ENCODE assay signal across 28 cellular contexts in the genomic region with DNA sequence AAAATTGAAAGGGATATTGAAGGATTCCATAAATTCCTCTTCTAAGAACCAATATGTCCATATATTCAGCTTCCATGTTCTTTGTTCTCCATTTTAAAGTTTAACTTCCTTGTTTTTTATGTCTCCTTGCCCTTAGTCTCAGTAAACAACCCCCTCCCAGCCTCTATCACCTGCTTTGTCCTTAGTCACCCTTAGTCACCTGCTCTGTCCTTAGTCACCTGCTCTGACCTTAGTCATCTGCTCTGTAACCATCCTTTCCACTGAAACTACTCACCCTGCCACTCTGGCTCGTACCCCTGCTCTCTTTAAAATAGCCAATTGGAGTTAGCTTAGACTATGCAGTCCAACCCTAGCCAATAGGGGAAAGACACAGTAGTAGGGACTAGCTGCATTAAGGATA.
"Had no signal": no experiment of that assay in that cellular context is flagged by ENCODE, and none has a peak within 500 bp of the region (broad histone marks: within the 10 kb centered on the region; RNA-seq: fewer than 3 reads in every experiment).

No MANE protein-coding gene starts in this region.

- ATAC-seq: body of pancreas; gastrocnemius medialis; natural killer cell treated with Interleukin-12 subunit alpha and Interleukin-12 subunit beta and Interleukin-15 and Interleukin-18, amount 100 ng/mL, for 72 hours; sciatic nerve; stimulated activated naive CD8-positive, alpha-beta T cell treated with anti-CD3 and anti-CD28 coated beads, Interleukin-15, amount 100 ng/mL, for 72 hours had no signal

- H3K4me1 ChIP-seq: adrenal gland, body of pancreas, gastrocnemius medialis, uterus had no signal

- H3K4me3 ChIP-seq: adrenal gland, body of pancreas, gastrocnemius medialis, skin epidermis, uterus had no signal

- H3K27me3 ChIP-seq: adrenal gland, body of pancreas, gastrocnemius medialis, uterus had no signal

- H3K4me3 Mint-ChIP-seq: activated CD4-positive, alpha-beta memory T cell treated with anti-CD3 and anti-CD28 coated beads, Interleukin-2, amount 10 ng/mL, durations not matched to agents 7 days and 5 days; activated CD4-positive, alpha-beta T cell treated with anti-CD3 and anti-CD28 coated beads, Interleukin-2, amount 10 ng/mL, durations not matched to agents 24 days and 14 days; activated naive CD8-positive, alpha-beta T cell treated with anti-CD3 and anti-CD28 coated beads for 36 hours; activated T-cell treated with anti-CD3 and anti-CD28 coated beads, Interleukin-2, amount 50 U/mL, for 4 hours; natural killer cell treated with Interleukin-12 subunit alpha and Interleukin-12 subunit beta and Interleukin-15 and Interleukin-18, amount 100 ng/mL, for 72 hours; stimulated activated naive CD8-positive, alpha-beta T cell treated with anti-CD3 and anti-CD28 coated beads, Interleukin-15, amount 100 ng/mL, for 72 hours; T-helper 2 cell treated with Interferon-gamma antibody and Interleukin-4, amounts not matched to agents 5 μg/mL and 100 μg/mL, for 36 hours; type B pancreatic cell had no signal

- H3K36me3 ChIP-seq: adrenal gland, gastrocnemius medialis, uterus had no signal

- H3K36me3 Mint-ChIP-seq: natural killer cell treated with Interleukin-12 subunit alpha and Interleukin-12 subunit beta and Interleukin-15 and Interleukin-18, amount 100 ng/mL, for 72 hours had no signal

- DNase-seq: activated CD4-positive, alpha-beta memory T cell treated with anti-CD3 and anti-CD28 coated beads, Interleukin-2, amount 10 ng/mL, durations not matched to agents 7 days and 5 days; activated CD4-positive, alpha-beta T cell treated with anti-CD3 and anti-CD28 coated beads, Interleukin-2, amount 10 ng/mL, durations not matched to agents 24 days and 14 days; activated CD4-positive, CD25-positive, alpha-beta regulatory T cell; activated CD8-positive, alpha-beta memory T cell treated with anti-CD3 and anti-CD28 coated beads, Interleukin-2, amount 50 U/mL, for 48 hours; activated naive CD4-positive, alpha-beta T cell; activated naive CD8-positive, alpha-beta T cell treated with anti-CD3 and anti-CD28 coated beads for 36 hours; activated T-cell treated with anti-CD3 and anti-CD28 coated beads, Interleukin-2, amount 50 U/mL, for 4 hours; adrenal gland; aorta; body of pancreas; dermis blood vessel endothelial cell; effector CD4-positive, alpha-beta T cell; gastrocnemius medialis; glutamatergic neuron; hippocampal formation; mesenchymal stem cell; posterior cingulate gyrus; stimulated activated CD4-positive, alpha-beta T cell treated with anti-CD3 and anti-CD28 coated beads, Interleukin-12 subunit alpha, Interleukin-12 subunit beta, amount 100 ng/mL, for 4 hours; stimulated activated CD4-positive, alpha-beta T cell treated with anti-CD3 and anti-CD28 coated beads, Interleukin-4, amount 100 ng/mL, for 1 hour; stimulated activated naive CD8-positive, alpha-beta T cell treated with anti-CD3 and anti-CD28 coated beads, Interleukin-15, amount 100 ng/mL, for 72 hours; substantia nigra; T-helper 1 cell; uterus had no signal

- H3K27ac ChIP-seq: adrenal gland, body of pancreas, gastrocnemius medialis, skin epidermis, uterus had no signal

- H3K9me3 ChIP-seq: adrenal gland, gastrocnemius medialis, uterus had no signal

- H3K27ac Mint-ChIP-seq: activated CD4-positive, alpha-beta memory T cell treated with anti-CD3 and anti-CD28 coated beads, Interleukin-2, amount 10 ng/mL, durations not matched to agents 7 days and 5 days; activated CD4-positive, alpha-beta T cell treated with anti-CD3 and anti-CD28 coated beads, Interleukin-2, amount 10 ng/mL, durations not matched to agents 24 days and 14 days; activated naive CD8-positive, alpha-beta T cell treated with anti-CD3 and anti-CD28 coated beads for 36 hours; natural killer cell treated with Interleukin-12 subunit alpha and Interleukin-12 subunit beta and Interleukin-15 and Interleukin-18, amount 100 ng/mL, for 72 hours; stimulated activated naive CD8-positive, alpha-beta T cell treated with anti-CD3 and anti-CD28 coated beads, Interleukin-15, amount 100 ng/mL, for 72 hours; T-helper 2 cell treated with Interferon-gamma antibody and Interleukin-4, amounts not matched to agents 5 μg/mL and 100 μg/mL, for 36 hours; type B pancreatic cell had no signal

- H3K27me3 Mint-ChIP-seq: activated CD4-positive, alpha-beta memory T cell treated with anti-CD3 and anti-CD28 coated beads, Interleukin-2, amount 10 ng/mL, durations not matched to agents 7 days and 5 days; activated naive CD8-positive, alpha-beta T cell treated with anti-CD3 and anti-CD28 coated beads for 36 hours; stimulated activated naive CD8-positive, alpha-beta T cell treated with anti-CD3 and anti-CD28 coated beads, Interleukin-15, amount 100 ng/mL, for 72 hours; type B pancreatic cell had no signal

- H3K4me1 Mint-ChIP-seq: activated CD4-positive, alpha-beta memory T cell treated with anti-CD3 and anti-CD28 coated beads, Interleukin-2, amount 10 ng/mL, durations not matched to agents 7 days and 5 days; activated CD4-positive, alpha-beta T cell treated with anti-CD3 and anti-CD28 coated beads, Interleukin-2, amount 10 ng/mL, durations not matched to agents 24 days and 14 days; activated naive CD8-positive, alpha-beta T cell treated with anti-CD3 and anti-CD28 coated beads for 36 hours; stimulated activated naive CD8-positive, alpha-beta T cell treated with anti-CD3 and anti-CD28 coated beads, Interleukin-15, amount 100 ng/mL, for 72 hours had no signal
